Comparison of ENCODE assay signal across 16 cellular contexts in the genomic region with DNA sequence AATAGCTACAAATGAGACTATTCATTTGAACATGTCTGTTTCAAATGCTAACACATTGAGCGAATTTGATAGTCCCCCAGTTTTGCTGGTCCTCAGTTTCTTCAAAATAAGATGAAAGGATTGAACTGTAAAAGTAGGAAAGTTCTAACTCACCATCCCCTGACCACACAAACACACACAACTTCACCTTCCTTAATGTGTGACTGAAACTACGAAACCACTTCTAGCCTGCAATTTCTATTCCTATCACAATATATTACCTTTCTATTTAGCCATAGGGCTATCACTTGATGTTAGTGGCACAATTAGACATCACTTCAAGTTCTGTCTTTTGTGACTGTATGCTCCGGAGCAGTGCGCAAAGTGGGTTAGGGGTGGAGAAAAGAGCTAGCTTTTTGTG. TPM values are rescaled to one million over a fixed set of nuclear protein-coding genes. Genes with fewer than 3 reads are reported as not detected.
"Had no signal": no experiment of that assay in that cellular context is flagged by ENCODE, and none has a peak within 500 bp of the region (broad histone marks: within the 10 kb centered on the region; RNA-seq: fewer than 3 reads in every experiment).

No MANE protein-coding gene starts in this region.

- DNase-seq: activated CD4-positive, CD25-positive, alpha-beta regulatory T cell; activated CD8-positive, alpha-beta memory T cell treated with anti-CD3 and anti-CD28 coated beads, Interleukin-2, amount 10 ng/mL, durations not matched to agents 7 days and 5 days; activated gamma-delta T cell; activated T-cell treated with anti-CD3 and anti-CD28 coated beads, Interleukin-2, amount 50 U/mL, for 1 hour; dermis blood vessel endothelial cell; effector memory CD8-positive, alpha-beta T cell; foreskin melanocyte; right cardiac atrium; stimulated activated CD4-positive, alpha-beta T cell treated with anti-CD3 and anti-CD28 coated beads, Interleukin-4, amount 100 ng/mL, for 24 hours; T-helper 17 cell had no signal

- H3K9me3 Mint-ChIP-seq: stimulated activated naive CD8-positive, alpha-beta T cell treated with anti-CD3 and anti-CD28 coated beads, Interleukin-15, Interleukin-2, amounts not matched to agents 100 ng/mL and 50 ng/mL, for 24 hours had no signal

- ATAC-seq: activated CD8-positive, alpha-beta memory T cell treated with anti-CD3 and anti-CD28 coated beads, Interleukin-2, amount 10 ng/mL, durations not matched to agents 7 days and 5 days; effector memory CD8-positive, alpha-beta T cell; right cardiac atrium; T-helper 17 cell had no signal

- H3K4me3 ChIP-seq: skin epidermis had no signal

- H3K4me3 Mint-ChIP-seq: activated CD8-positive, alpha-beta memory T cell treated with anti-CD3 and anti-CD28 coated beads, Interleukin-2, amount 10 ng/mL, durations not matched to agents 7 days and 5 days; effector memory CD8-positive, alpha-beta T cell; stimulated activated naive CD8-positive, alpha-beta T cell treated with anti-CD3 and anti-CD28 coated beads, Interleukin-15, Interleukin-2, amounts not matched to agents 100 ng/mL and 50 ng/mL, for 24 hours; T-helper 17 cell had no signal

- H3K27me3 Mint-ChIP-seq: activated CD8-positive, alpha-beta memory T cell treated with anti-CD3 and anti-CD28 coated beads, Interleukin-2, amount 10 ng/mL, durations not matched to agents 7 days and 5 days; effector memory CD8-positive, alpha-beta T cell; progenitor cell of endocrine pancreas; stimulated activated naive CD8-positive, alpha-beta T cell treated with anti-CD3 and anti-CD28 coated beads, Interleukin-15, Interleukin-2, amounts not matched to agents 100 ng/mL and 50 ng/mL, for 24 hours; T-helper 17 cell had no signal

- H3K27ac ChIP-seq: epithelial cell of prostate, skin epidermis had no signal

- H3K27ac Mint-ChIP-seq: activated CD8-positive, alpha-beta memory T cell treated with anti-CD3 and anti-CD28 coated beads, Interleukin-2, amount 10 ng/mL, durations not matched to agents 7 days and 5 days; progenitor cell of endocrine pancreas had no signal

RNA-seq across cellular contexts. Expression of gene BTLA, which starts 14.9 kb away (rescaled TPM):
- total RNA-seq: progenitor cell of endocrine pancreas had no signal
- polyA plus RNA-seq: fibroblast of lung, neural cell had no signal
